14 cellular contexts compared by ENCODE assay signal in genomic region chr5:81187885-81188284, GRCh38. TPM values are rescaled to one million over a fixed set of nuclear protein-coding genes. Genes with fewer than 3 reads are reported as not detected.
DNase-seq lines count a peak whose midpoint lies in the region; ATAC-seq and TF ChIP-seq lines count a peak whose summit lies in the region.
"Had no signal": no experiment of that assay in that cellular context is flagged by ENCODE, and none has a peak within 500 bp of the region (broad histone marks: within the 10 kb centered on the region; RNA-seq: fewer than 3 reads in every experiment).

No MANE protein-coding gene starts in this region.

- peak overlapping the region in 8 of 9 donors; percentile 26 to 81 (median 66) for H3K27ac Mint-ChIP-seq in naive thymus-derived CD4-positive, alpha-beta T cell
- H3K27ac Mint-ChIP-seq: nephron progenitor cell had no signal

- H3K27ac ChIP-seq in OCI-LY3 (ENCODE audit: low read length) = no peak overlapping the region
- no peak overlapping the region for H3K27ac ChIP-seq in naive thymus-derived CD4-positive, alpha-beta T cell (ENCODE audit: low read depth, low read length)
- no peak overlapping the region for H3K27ac ChIP-seq in RWPE1
- H3K27ac ChIP-seq: A549 had no signal

- H3K9me3 Mint-ChIP-seq in naive thymus-derived CD4-positive, alpha-beta T cell = no peaks in the 10 kb centered on the region
- H3K9me3 Mint-ChIP-seq: nephron progenitor cell had no signal

- no peak overlapping the region for H3K9ac ChIP-seq in OCI-LY3 (ENCODE audit: low read length)

- no peak overlapping the region for H3K4me3 ChIP-seq in OCI-LY3 (ENCODE audit: low read length)
- H3K4me3 ChIP-seq in naive thymus-derived CD4-positive, alpha-beta T cell (ENCODE audit: low read length) = no peak overlapping the region
- H3K4me3 ChIP-seq: A549 had no signal

- peak overlapping the region in 1 of 10 donors; percentile 63 for H3K4me3 Mint-ChIP-seq in naive thymus-derived CD4-positive, alpha-beta T cell
- H3K4me3 Mint-ChIP-seq: nephron progenitor cell had no signal

- TF ChIP-seq POLR2A in GM19099 (IDR thresholded peaks at IDR 0.05; ENCODE audit: extremely low read depth, insufficient read length, low read depth) = peak; percentile 15

- no peaks in the 10 kb centered on the region for H3K79me2 ChIP-seq in OCI-LY3 (ENCODE audit: low read length)

- intact Hi-C loops in naive thymus-derived CD4-positive, alpha-beta T cell (cut with micrococcal nuclease) = no loop called here

- H3K36me3 ChIP-seq in OCI-LY3 (replicated peaks; ENCODE audit: low read depth, low read length) = no peaks in the 10 kb centered on the region
- H3K36me3 ChIP-seq in naive thymus-derived CD4-positive, alpha-beta T cell (ENCODE audit: control insufficient read depth in 2 of 3, insufficient read depth in 3 of 3, low read length in 3 of 3) = peaks cover 0 to 48% (median 0%) of the 10 kb centered on the region in 3 experiments

- H3K9me3 ChIP-seq in OCI-LY3 (ENCODE audit: insufficient read depth, low read length) = no peaks in the 10 kb centered on the region
- H3K9me3 ChIP-seq in naive thymus-derived CD4-positive, alpha-beta T cell (ENCODE audit: control insufficient read depth in 2 of 3, low read length in 3 of 3) = no peaks in the 10 kb centered on the region
- H3K9me3 ChIP-seq: A549 had no signal

- H4K20me1 ChIP-seq in OCI-LY3 (ENCODE audit: insufficient read depth, low read length) = no peaks in the 10 kb centered on the region

- peak; percentile 1 to 14 for DNase-seq in NCI-H2081 (lab: John Stamatoyannopoulos, UW)
- DNase-seq in NCI-H2081 treated with DMSO at 0.1 percent for 48 hours (lab: John Stamatoyannopoulos, UW) = no peak
- no peak for DNase-seq in naive thymus-derived CD4-positive, alpha-beta T cell
- DNase-seq in RWPE1 (ENCODE audit: low spot score) = no peak
- DNase-seq in central memory CD4-positive, alpha-beta T cell = no peak
- no peak for DNase-seq in HPDE6-E6E7 (ENCODE audit: extremely low spot score)
- DNase-seq: GF-D8, NCI-H187, nephron progenitor cell had no signal

- peaks cover 10% of the 10 kb centered on the region; the same call in 1 of the 2 replicates for H3K27me3 ChIP-seq in OCI-LY3 (ENCODE audit: low read depth, low read length)
- no peaks in the 10 kb centered on the region for H3K27me3 ChIP-seq in naive thymus-derived CD4-positive, alpha-beta T cell (ENCODE audit: control insufficient read depth in 2 of 2, insufficient read depth in 2 of 2, low read length in 2 of 2)

- TF ChIP-seq CTCF in OCI-LY3 (IDR thresholded peaks at IDR 0.05; ENCODE audit: low read depth, low read length) = no peak
- no peak for TF ChIP-seq CTCF in RWPE1 (conservative IDR thresholded peaks at IDR 0.05; ENCODE audit: low read depth)

- POLR2A ChIA-PET in naive thymus-derived CD4-positive, alpha-beta T cell (lab: Charles Lee) = no interaction called here
- POLR2A ChIA-PET in RWPE1 (lab: Yijun Ruan, JAX; ENCODE audit: low non-redundant PET) = interaction anchor here (0.5 kb wide), 1 partner anchor 517 kb away, joined by 5 read pairs; no protein-coding TSS in a partner anchor

- H3K27me3 Mint-ChIP-seq in naive thymus-derived CD4-positive, alpha-beta T cell = no peaks in the 10 kb centered on the region

- peak overlapping the region; percentile 68 for H3K4me2 ChIP-seq in OCI-LY3 (ENCODE audit: low read length)
- H3K4me2 ChIP-seq: A549 had no signal

- H3K4me1 ChIP-seq in OCI-LY3 (ENCODE audit: low read length) = peaks cover 40% of the 10 kb centered on the region
- H3K4me1 ChIP-seq in naive thymus-derived CD4-positive, alpha-beta T cell (ENCODE audit: control insufficient read depth in 2 of 2, insufficient read depth in 2 of 2, low read length in 2 of 2) = no peaks in the 10 kb centered on the region
- H3K4me1 ChIP-seq: A549 had no signal

- CTCF ChIA-PET in naive thymus-derived CD4-positive, alpha-beta T cell (lab: Charles Lee) = no interaction called here
- CTCF ChIA-PET in RWPE1 (lab: Yijun Ruan, JAX) = no interaction called here

- ATAC-seq in naive thymus-derived CD4-positive, alpha-beta T cell = no peak
- ATAC-seq: A549 had no signal

- peaks cover 0 to 39% (median 9%) of the 10 kb centered on the region in 5 donors for H3K36me3 Mint-ChIP-seq in naive thymus-derived CD4-positive, alpha-beta T cell

- no peak overlapping the region for H2AFZ ChIP-seq in OCI-LY3 (ENCODE audit: low read depth, low read length)

- H3K4me1 Mint-ChIP-seq in naive thymus-derived CD4-positive, alpha-beta T cell = peaks cover 0 to 23% (median 0%) of the 10 kb centered on the region in 7 donors

RNA-seq across cellular contexts. Expression of gene CKMT2, which starts 45.2 kb away (rescaled TPM):
- not detected for total RNA-seq in naive thymus-derived CD4-positive, alpha-beta T cell
- not detected for polyA plus RNA-seq in naive thymus-derived CD4-positive, alpha-beta T cell
- total RNA-seq: bronchial epithelial cell, SK-MEL-5 had no signal
- polyA plus RNA-seq: A549 had no signal

Comparison
In these comparisons a context has a peak if more than half of its experiments do, and no peak if none do; other contexts are left out.
1. DNase-seq: peak in NCI-H2081 (2 of 2); none in NCI-H2081 treated with DMSO at 0.1 percent for 48 hours (single experiment), naive thymus-derived CD4-positive, alpha-beta T cell (0 of 9), RWPE1 (single experiment), central memory CD4-positive, alpha-beta T cell (single experiment) and HPDE6-E6E7 (single experiment).